23 cellular contexts compared by ENCODE assay signal in the genomic region with DNA sequence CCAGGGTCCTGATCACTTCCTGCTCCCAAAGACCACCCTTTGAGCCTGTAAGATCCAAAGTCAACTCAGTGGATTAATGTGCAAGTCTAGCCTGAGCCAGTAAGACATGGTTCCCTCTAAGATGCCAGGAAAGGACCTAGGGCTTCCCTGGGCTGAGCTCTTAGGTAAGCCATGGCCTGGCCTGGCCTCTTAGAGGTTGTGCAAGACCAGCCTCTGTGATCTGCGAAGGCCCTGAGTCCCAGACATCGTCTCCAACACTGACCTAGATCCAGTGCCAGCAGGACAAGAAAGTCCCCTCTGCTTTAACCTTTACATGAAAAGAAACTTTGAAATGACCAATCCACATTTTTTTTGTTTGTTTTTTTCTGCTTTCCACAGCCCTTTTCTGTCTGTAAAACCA.
DNase-seq lines count a peak whose midpoint lies in the region; ATAC-seq and TF ChIP-seq lines count a peak whose summit lies in the region.
"Had no signal": no experiment of that assay in that cellular context is flagged by ENCODE, and none has a peak within 500 bp of the region (broad histone marks: within the 10 kb centered on the region; RNA-seq: fewer than 3 reads in every experiment).

No MANE protein-coding gene starts in this region.

- ATAC-seq in Right ventricle myocardium superior (ENCODE audit: poor library complexity) (peak; percentile 55), lower lobe of right lung (peak in 1 of 2 donors; percentile 37), GM18873 (IDR thresholded peaks at IDR 0.05; ENCODE audit: low FRiP score, unreplicated experiment) (no peak), GM21515 (IDR thresholded peaks at IDR 0.05; ENCODE audit: unreplicated experiment) (no peak)

- H3K27me3 ChIP-seq in lower lobe of right lung (ENCODE audit: low read depth), result no peaks in the 10 kb centered on the region
- H3K27me3 ChIP-seq: BE2C, neural progenitor cell, thyroid gland had no signal

- H3K4me1 ChIP-seq in lower lobe of right lung, result peaks cover 40% of the 10 kb centered on the region
- H3K4me1 ChIP-seq: BE2C, neural progenitor cell had no signal

- H3K4me3 ChIP-seq in lower lobe of right lung, result no peak overlapping the region
- H3K4me3 ChIP-seq: neural progenitor cell, thyroid gland had no signal

- peak; percentile 53 for DNase-seq in Right ventricle myocardium superior
- no peak for DNase-seq in cardiac septum (ENCODE audit: low spot score)
- DNase-seq in fibroblast of gingiva (ENCODE audit: low read depth), result peak; percentile 24
- peak; percentile 54 for DNase-seq in lower lobe of right lung
- no peak for DNase-seq in NCI-H82 treated with DMSO at 0.1 percent for 48 hours (lab: John Stamatoyannopoulos, UW; ENCODE audit: unreplicated experiment)
- no peak for DNase-seq in NCI-H2107 treated with DMSO at 0.1 percent for 48 hours (lab: John Stamatoyannopoulos, UW; ENCODE audit: unreplicated experiment)
- DNase-seq: activated CD4-positive, alpha-beta T cell treated with anti-CD3 and anti-CD28 coated beads, Interleukin-2, amount 10 ng/mL, durations not matched to agents 7 days and 5 days; activated naive CD4-positive, alpha-beta T cell; activated T-cell treated with anti-CD3 and anti-CD28 coated beads, Interleukin-2, amount 50 U/mL, for 24 hours; BE2C; H9; NCI-H1417 treated with DMSO at 0.1 percent for 48 hours; NCI-H2081 treated with DMSO at 0.1 percent for 48 hours; NCI-H446 treated with DMSO at 0.1 percent for 48 hours; NCI-H82; posterior cingulate gyrus; SHP77; SW 1271; T-helper 9 cell; thyroid gland had no signal

- H3K27ac ChIP-seq in lower lobe of right lung, result no peak overlapping the region
- H3K27ac ChIP-seq: neural progenitor cell, thyroid gland had no signal

- H3K36me3 ChIP-seq in lower lobe of right lung, result no peaks in the 10 kb centered on the region
- H3K36me3 ChIP-seq: BE2C, neural progenitor cell, thyroid gland had no signal

- intact Hi-C loops in Right ventricle myocardium superior (cut with DNase I), result no loop called here
- intact Hi-C loops in cardiac septum (cut with DNase I), result no loop called here
- intact Hi-C loops in lower lobe of right lung (cut with DNase I), result no loop called here

- H3K9me3 ChIP-seq in lower lobe of right lung, result no peaks in the 10 kb centered on the region
- H3K9me3 ChIP-seq: BE2C, thyroid gland had no signal

- TF ChIP-seq CTCF in lower lobe of right lung (IDR thresholded peaks at IDR 0.05), result no peak

Comparison
In these comparisons a context has a peak if more than half of its experiments do, and no peak if none do; other contexts are left out.
1. DNase-seq: peak in Right ventricle myocardium superior (single experiment), fibroblast of gingiva (single experiment) and lower lobe of right lung (single experiment); none in cardiac septum (single experiment), NCI-H82 treated with DMSO at 0.1 percent for 48 hours (single experiment) and NCI-H2107 treated with DMSO at 0.1 percent for 48 hours (single experiment).